ENCODE assay signal across 21 cellular contexts in genomic region chr16:28998837-28999236, GRCh38.
"Had no signal": no experiment of that assay in that cellular context is flagged by ENCODE, and none has a peak within 500 bp of the region (broad histone marks: within the 10 kb centered on the region; RNA-seq: fewer than 3 reads in every experiment).

No MANE protein-coding gene starts in this region.

- H3K36me3 ChIP-seq: breast epithelium, gastroesophageal sphincter, right atrium auricular region, spleen, tibial nerve had no signal

- DNase-seq: activated B cell treated with CpG ODN at 0.5 μM for 24 hours; activated CD4-positive, alpha-beta T cell treated with anti-CD3 and anti-CD28 coated beads, Interleukin-2, amount 50 U/mL, for 1 hour; activated CD8-positive, alpha-beta T cell treated with anti-CD3 and anti-CD28 coated beads for 36 hours; activated effector memory CD4-positive, alpha-beta T cell treated with anti-CD3 and anti-CD28 coated beads, Interleukin-2, amount 50 U/mL, for 16 hours; activated naive CD4-positive, alpha-beta T cell treated with anti-CD3 and anti-CD28 coated beads for 36 hours; activated T-cell treated with anti-CD3 and anti-CD28 coated beads, Interleukin-2, amount 50 U/mL, for 48 hours; central memory CD4-positive, alpha-beta T cell; hippocampal formation; kidney; left colon; midbrain; naive thymus-derived CD4-positive, alpha-beta T cell; spleen; stimulated activated naive CD4-positive, alpha-beta T cell treated with Interleukin-2 at 50 U/mL for 16 hours; T-helper 1 cell had no signal

- H3K27me3 Mint-ChIP-seq: activated B cell treated with CpG ODN at 0.5 μM for 24 hours; activated CD8-positive, alpha-beta T cell treated with anti-CD3 and anti-CD28 coated beads for 36 hours had no signal

- H3K27me3 ChIP-seq: right atrium auricular region, spleen, tibial nerve had no signal

- H3K27ac Mint-ChIP-seq: activated B cell treated with CpG ODN at 0.5 μM for 24 hours; activated CD8-positive, alpha-beta T cell treated with anti-CD3 and anti-CD28 coated beads for 36 hours; activated naive CD4-positive, alpha-beta T cell treated with anti-CD3 and anti-CD28 coated beads for 36 hours; T-helper 2 cell treated with Interferon-gamma antibody and Interleukin-4, amounts not matched to agents 5 μg/mL and 100 μg/mL, for 36 hours had no signal

- ATAC-seq: activated CD8-positive, alpha-beta T cell treated with anti-CD3 and anti-CD28 coated beads for 36 hours; gastroesophageal sphincter; left colon; naive thymus-derived CD4-positive, alpha-beta T cell had no signal

- H3K9me3 ChIP-seq: breast epithelium, gastroesophageal sphincter, right atrium auricular region, spleen, tibial nerve had no signal

- H3K4me1 ChIP-seq: breast epithelium, gastroesophageal sphincter, right atrium auricular region, tibial nerve had no signal

- H3K9me3 Mint-ChIP-seq: activated B cell treated with CpG ODN at 0.5 μM for 24 hours; activated CD8-positive, alpha-beta T cell treated with anti-CD3 and anti-CD28 coated beads for 36 hours; activated naive CD4-positive, alpha-beta T cell treated with anti-CD3 and anti-CD28 coated beads for 36 hours; naive thymus-derived CD4-positive, alpha-beta T cell; neural crest cell; T-helper 2 cell treated with Interferon-gamma antibody and Interleukin-4, amounts not matched to agents 5 μg/mL and 100 μg/mL, for 36 hours had no signal

- H3K4me3 Mint-ChIP-seq: activated B cell treated with CpG ODN at 0.5 μM for 24 hours; activated CD8-positive, alpha-beta T cell treated with anti-CD3 and anti-CD28 coated beads for 36 hours; activated naive CD4-positive, alpha-beta T cell treated with anti-CD3 and anti-CD28 coated beads for 36 hours; neural crest cell; T-helper 2 cell treated with Interferon-gamma antibody and Interleukin-4, amounts not matched to agents 5 μg/mL and 100 μg/mL, for 36 hours had no signal

- H3K27ac ChIP-seq: breast epithelium, gastroesophageal sphincter, right atrium auricular region, spleen, tibial nerve had no signal

- H3K4me3 ChIP-seq: breast epithelium, gastroesophageal sphincter, right atrium auricular region, spleen, tibial nerve had no signal

- H3K4me1 Mint-ChIP-seq: neural crest cell had no signal

- H3K36me3 Mint-ChIP-seq: naive thymus-derived CD4-positive, alpha-beta T cell had no signal
